Comparison of ENCODE assay signal across 15 cellular contexts in genomic region chr17:17769869-17770361, GRCh38.
DNase-seq lines count a peak whose midpoint lies in the region; ATAC-seq and TF ChIP-seq lines count a peak whose summit lies in the region.
"Had no signal": no experiment of that assay in that cellular context is flagged by ENCODE, and none has a peak within 500 bp of the region (broad histone marks: within the 10 kb centered on the region; RNA-seq: fewer than 3 reads in every experiment).

No MANE protein-coding gene starts in this region.

- H3K9me3 ChIP-seq in right atrium auricular region (no peaks in the 10 kb centered on the region), colonic mucosa (no peaks in the 10 kb centered on the region)

- H3K4me1 Mint-ChIP-seq in neural crest cell (peaks cover 76% of the 10 kb centered on the region), type B pancreatic cell (ENCODE audit: unreplicated experiment) (peaks cover 67% of the 10 kb centered on the region)

- intact Hi-C loops in left ventricle myocardium superior (cut with micrococcal nuclease) (no loop called here), dorsolateral prefrontal cortex (cut with DNase I) (no loop called here), colonic mucosa (cut with DNase I) (no loop called here)

- H3K27me3 Mint-ChIP-seq in neural crest cell (ENCODE audit: low read depth) (no peaks in the 10 kb centered on the region), type B pancreatic cell (no peaks in the 10 kb centered on the region)

- ATAC-seq in left ventricle myocardium superior (no peak), HG03280 (IDR thresholded peaks at IDR 0.05; ENCODE audit: unreplicated experiment) (no peak)
- ATAC-seq: activated CD4-positive, CD25-positive, alpha-beta regulatory T cell treated with anti-CD3 and anti-CD28 coated beads, Interleukin-2, amount 50 U/mL, for 24 hours had no signal

- DNase-seq in right atrium auricular region (ENCODE audit: low spot score) = no peak
- DNase-seq in left ventricle myocardium superior = no peak
- no peak for DNase-seq in dorsolateral prefrontal cortex
- DNase-seq in neural crest cell (ENCODE audit: low read depth, low spot score) = no peak
- no peak for DNase-seq in type B pancreatic cell (ENCODE audit: extremely low spot score, unreplicated experiment)
- no peak for DNase-seq in colonic mucosa
- DNase-seq in NCI-H748 (lab: John Stamatoyannopoulos, UW; ENCODE audit: unreplicated experiment) = no peak
- DNase-seq: activated effector memory CD4-positive, alpha-beta T cell treated with Interleukin-2 at 50 U/mL for 16 hours; amniotic stem cell; kidney glomerular epithelial cell; NCI-H1092; SIG-M5 had no signal

- H3K4me3 Mint-ChIP-seq in neural crest cell (peak overlapping the region; percentile 8), type B pancreatic cell (peak overlapping the region; percentile 44)
- H3K4me3 Mint-ChIP-seq: T-helper 2 cell treated with Interferon-gamma antibody and Interleukin-4, amounts not matched to agents 5 μg/mL and 100 μg/mL, for 36 hours had no signal

- no peak overlapping the region for H3K9ac ChIP-seq in colonic mucosa (ENCODE audit: low read depth in 2 of 2, low read length in 2 of 2)

- H3K27ac ChIP-seq in right atrium auricular region = peak overlapping the region; percentile 75 to 79
- peak overlapping the region in 53 of 59 donors; percentile 8 to 96 (median 65) for H3K27ac ChIP-seq in dorsolateral prefrontal cortex
- H3K27ac ChIP-seq in colonic mucosa = no peak overlapping the region

- no peak overlapping the region for H3K4me3 ChIP-seq in right atrium auricular region
- H3K4me3 ChIP-seq in dorsolateral prefrontal cortex = no peak overlapping the region
- no peak overlapping the region for H3K4me3 ChIP-seq in colonic mucosa

- H3K27ac Mint-ChIP-seq in neural crest cell (ENCODE audit: unreplicated experiment) (peak overlapping the region; percentile 94), type B pancreatic cell (peak overlapping the region; percentile 85)
- H3K27ac Mint-ChIP-seq: T-helper 2 cell treated with Interferon-gamma antibody and Interleukin-4, amounts not matched to agents 5 μg/mL and 100 μg/mL, for 36 hours had no signal

- H3K36me3 ChIP-seq in right atrium auricular region (no peaks in the 10 kb centered on the region), colonic mucosa (no peaks in the 10 kb centered on the region)

- no peaks in the 10 kb centered on the region for H3K9me3 Mint-ChIP-seq in neural crest cell
- no peaks in the 10 kb centered on the region for H3K9me3 Mint-ChIP-seq in type B pancreatic cell
- H3K9me3 Mint-ChIP-seq: T-helper 2 cell treated with Interferon-gamma antibody and Interleukin-4, amounts not matched to agents 5 μg/mL and 100 μg/mL, for 36 hours had no signal

- TF ChIP-seq CTCF in right atrium auricular region (IDR thresholded peaks at IDR 0.05) = no peak
- no peak for TF ChIP-seq CTCF in dorsolateral prefrontal cortex (IDR thresholded peaks at IDR 0.05 in 54 of 56, conservative IDR thresholded peaks at IDR 0.05 in 2 of 56; ENCODE audit: low read depth in 1 of 56, partially characterized antibody in 56 of 56)
- TF ChIP-seq CTCF in neural crest cell (conservative IDR thresholded peaks at IDR 0.05) = no peak
- TF ChIP-seq CTCF in type B pancreatic cell (conservative IDR thresholded peaks at IDR 0.05) = peak; percentile 29
- no peak for TF ChIP-seq CTCF in colonic mucosa (IDR thresholded peaks at IDR 0.05)

- H3K4me1 ChIP-seq in right atrium auricular region (peaks cover 0 to 81% of the 10 kb centered on the region in 2 donors), colonic mucosa (peaks cover 6% of the 10 kb centered on the region)

- H3K27me3 ChIP-seq in right atrium auricular region (no peaks in the 10 kb centered on the region), dorsolateral prefrontal cortex (no peaks in the 10 kb centered on the region), colonic mucosa (no peaks in the 10 kb centered on the region)

- H3K36me3 Mint-ChIP-seq in neural crest cell (ENCODE audit: low read depth) (no peaks in the 10 kb centered on the region), type B pancreatic cell (peaks cover under 1% of the 10 kb centered on the region)
